In genomic region chr13:98507060-98507797, GRCh38 we compare ENCODE assay signal across 1 cellular context.
TF ChIP-seq lines count a peak whose summit lies in the region.

No MANE protein-coding gene starts in this region.

TF ChIP-seq in HepG2, 621 proteins besides CTCF, POLR2A, EP300 and RAD21 (continued from another document):
- TF ChIP-seq SIX1 (CRISPR knock-in tag; IDR thresholded peaks at IDR 0.05; ENCODE audit: borderline replicate concordance) (no peak), PAXIP1 (CRISPR knock-in tag; conservative IDR thresholded peaks at IDR 0.05) (peak; percentile 7; the same call in 1 of the 2 replicates), ZBTB33 (CRISPR knock-in tag; IDR thresholded peaks at IDR 0.05) (no peak), ZNF530 (CRISPR knock-in tag; IDR thresholded peaks at IDR 0.05; ENCODE audit: low read depth) (no peak), NONO (IDR thresholded peaks at IDR 0.05) (no peak), NONO (CRISPR knock-in tag; conservative IDR thresholded peaks at IDR 0.05) (no peak), ZNF772 (CRISPR knock-in tag; IDR thresholded peaks at IDR 0.05) (no peak), SSRP1 (CRISPR knock-in tag; IDR thresholded peaks at IDR 0.05) (no peak), TBX3 (IDR thresholded peaks at IDR 0.05; ENCODE audit: borderline replicate concordance) (peak; percentile 37; the same call in 1 of the 2 replicates), MXI1 (IDR thresholded peaks at IDR 0.05; ENCODE audit: borderline replicate concordance, low read depth, low read length) (0 out of 3 replicates have a peak, but pooled peaks have one; percentile 2), FOXJ3 (CRISPR knock-in tag; IDR thresholded peaks at IDR 0.05; ENCODE audit: borderline replicate concordance) (0 out of 2 replicates have a peak, but pooled peaks have one; percentile 8), ELF1 (CRISPR knock-in tag; IDR thresholded peaks at IDR 0.05) (no peak), ATF7-NPFF (CRISPR knock-in tag; IDR thresholded peaks at IDR 0.05; ENCODE audit: low read depth) (no peak), ZNF660 (CRISPR knock-in tag; IDR thresholded peaks at IDR 0.05; ENCODE audit: borderline replicate concordance, low read depth) (no peak), ZNF580 (CRISPR knock-in tag; IDR thresholded peaks at IDR 0.05; ENCODE audit: borderline replicate concordance, low read depth) (peak; percentile 5; the same call in 1 of the 2 replicates), SOX5 (CRISPR knock-in tag; IDR thresholded peaks at IDR 0.05; ENCODE audit: borderline replicate concordance) (no peak), ETV5 (CRISPR knock-in tag; IDR thresholded peaks at IDR 0.05; ENCODE audit: borderline replicate concordance) (no peak), SP140L (CRISPR knock-in tag; IDR thresholded peaks at IDR 0.05; ENCODE audit: borderline replicate concordance) (0 out of 2 replicates have a peak, but pooled peaks have one; percentile 0), SNRNP70 (IDR thresholded peaks at IDR 0.05; ENCODE audit: low read depth, low read length) (no peak), ZNF33A (CRISPR knock-in tag; IDR thresholded peaks at IDR 0.05; ENCODE audit: borderline replicate concordance) (peak; percentile 26; the same call in 1 of the 2 replicates)
